In genomic region chr4:189285377-189285776, GRCh38 we compare ENCODE assay signal across 26 cellular contexts.
DNase-seq lines count a peak whose midpoint lies in the region; ATAC-seq, FAIRE-seq and TF ChIP-seq lines count a peak whose summit lies in the region.
"Had no signal": no experiment of that assay in that cellular context is flagged by ENCODE, and none has a peak within 500 bp of the region (broad histone marks: within the 10 kb centered on the region; RNA-seq: fewer than 3 reads in every experiment).

No MANE protein-coding gene starts in this region.

- H2AFZ ChIP-seq in H9 (ENCODE audit: low read length) (no peak overlapping the region), Karpas-422 (ENCODE audit: low read length) (no peak overlapping the region), H1 (ENCODE audit: low read length) (peak overlapping the region; percentile 30; the same call in 1 of the 2 replicates)
- H2AFZ ChIP-seq: PC-9 had no signal

- TF ChIP-seq RAD21 in H1 (IDR thresholded peaks at IDR 0.05 in 1 of 2, conservative IDR thresholded peaks at IDR 0.05 in 1 of 2; ENCODE audit: low read depth in 2 of 2, low read length in 2 of 2) = peak; percentile 53 to 66

- H4K8ac ChIP-seq in H9 (replicated peaks; ENCODE audit: insufficient read length, low read depth, low read length) (no peak overlapping the region), H1 (ENCODE audit: extremely low read depth, insufficient read depth, low read length) (no peak overlapping the region), mesendoderm (ENCODE audit: low read depth, low read length) (no peak overlapping the region)

- H3K18ac ChIP-seq in H9 (ENCODE audit: insufficient read length, low read depth, low read length) = no peak overlapping the region
- no peak overlapping the region for H3K18ac ChIP-seq in H1 (ENCODE audit: extremely low read depth, low read length)
- no peak overlapping the region for H3K18ac ChIP-seq in mesendoderm (ENCODE audit: low read length)

- H2BK5ac ChIP-seq in H9 (ENCODE audit: insufficient read length, low read length) (no peak overlapping the region), H1 (ENCODE audit: low read depth, low read length) (no peak overlapping the region), mesendoderm (ENCODE audit: low read length) (no peak overlapping the region)

- H3K4me1 Mint-ChIP-seq in H9 = no peaks in the 10 kb centered on the region
- H3K4me1 Mint-ChIP-seq in CD4-positive, alpha-beta memory T cell = no peaks in the 10 kb centered on the region

- H3K79me2 ChIP-seq in H9 (ENCODE audit: insufficient read depth, low read length) = no peaks in the 10 kb centered on the region
- H3K79me2 ChIP-seq in Karpas-422 (ENCODE audit: low read length) = no peaks in the 10 kb centered on the region
- no peaks in the 10 kb centered on the region for H3K79me2 ChIP-seq in H1 (ENCODE audit: control insufficient read depth in 1 of 2, insufficient read depth in 2 of 2, low read length in 2 of 2)
- H3K79me2 ChIP-seq in mesendoderm (ENCODE audit: control insufficient read depth, insufficient read depth, low read length) = no peaks in the 10 kb centered on the region

- H3K9me3 Mint-ChIP-seq in H9 = peaks cover 41 to 96% of the 10 kb centered on the region in 2 experiments
- peaks cover 0 to 5% (median 0%) of the 10 kb centered on the region in 8 donors for H3K9me3 Mint-ChIP-seq in CD4-positive, alpha-beta memory T cell

- no peak for TF ChIP-seq EP300 in H1 (IDR thresholded peaks at IDR 0.05; ENCODE audit: borderline replicate concordance in 1 of 2, low read depth in 2 of 2, low read length in 2 of 2)
- no peak for TF ChIP-seq EP300 in ovary (IDR thresholded peaks at IDR 0.05)

- H3K4me1 ChIP-seq in H9 (ENCODE audit: insufficient read depth, low read length) (no peaks in the 10 kb centered on the region), Karpas-422 (ENCODE audit: low read length) (no peaks in the 10 kb centered on the region), H1 (replicated peaks in 1 of 4; ENCODE audit: control insufficient read depth in 3 of 4, insufficient read depth in 4 of 4, low read length in 3 of 4) (no peaks in the 10 kb centered on the region), mesendoderm (ENCODE audit: control insufficient read depth, low read depth, low read length) (no peaks in the 10 kb centered on the region), ovary (ENCODE audit: insufficient read depth) (no peaks in the 10 kb centered on the region)
- H3K4me1 ChIP-seq in CD4-positive, alpha-beta memory T cell (ENCODE audit: insufficient read depth, low read length) = no peaks in the 10 kb centered on the region
- H3K4me1 ChIP-seq: Caco-2, SJCRH30 had no signal

- H3K23me2 ChIP-seq in H9 (ENCODE audit: insufficient read length, low read depth, low read length, poor library complexity, severe bottlenecking) = no peaks in the 10 kb centered on the region
- no peaks in the 10 kb centered on the region for H3K23me2 ChIP-seq in H1 (ENCODE audit: low read depth, low read length)

- no peak overlapping the region for H2BK120ac ChIP-seq in H9 (ENCODE audit: low read depth, low read length, poor library complexity, severe bottlenecking)
- H2BK120ac ChIP-seq in H1 (replicated peaks; ENCODE audit: low read depth, low read length) = no peak overlapping the region
- H2BK120ac ChIP-seq in mesendoderm (ENCODE audit: low read depth, low read length) = no peak overlapping the region

- H3K36me3 Mint-ChIP-seq in H9 (ENCODE audit: insufficient read depth in 1 of 3, low read depth in 3 of 3) = no peaks in the 10 kb centered on the region; a peak in 3 of 7 replicates
- no peaks in the 10 kb centered on the region for H3K36me3 Mint-ChIP-seq in CD4-positive, alpha-beta memory T cell
- H3K36me3 Mint-ChIP-seq: CD8-positive, alpha-beta T cell had no signal

- H3K9ac ChIP-seq in H9 (ENCODE audit: extremely low read depth, insufficient read length, low read length) (no peak overlapping the region), Karpas-422 (ENCODE audit: low read length) (no peak overlapping the region), H1 (replicated peaks in 1 of 4; ENCODE audit: extremely low read depth in 1 of 4, low read depth in 3 of 4, low read length in 3 of 4) (no peak overlapping the region), mesendoderm (ENCODE audit: low read length) (no peak overlapping the region)

- TF ChIP-seq POLR2A in H1 (IDR thresholded peaks at IDR 0.05; ENCODE audit: control extremely low read depth in 1 of 2, low read depth in 2 of 2, low read length in 2 of 2) = no peak
- no peak for TF ChIP-seq POLR2A in ovary (IDR thresholded peaks at IDR 0.05)

- H2AK5ac ChIP-seq in H9 (ENCODE audit: insufficient read length, low read length) (no peak overlapping the region), H1 (ENCODE audit: low read depth, low read length) (no peak overlapping the region), mesendoderm (ENCODE audit: low read length) (no peak overlapping the region)

- no peak for ATAC-seq in GM19035 (IDR thresholded peaks at IDR 0.05; ENCODE audit: unreplicated experiment)
- ATAC-seq: CD8-positive, alpha-beta T cell; Right ventricle myocardium inferior had no signal

- H4K91ac ChIP-seq in H9 (ENCODE audit: insufficient read length, low read depth, low read length) = no peak overlapping the region
- H4K91ac ChIP-seq in H1 (replicated peaks; ENCODE audit: insufficient read length, low read length) = no peak overlapping the region

- no peak overlapping the region for H3T11ph ChIP-seq in H9 (ENCODE audit: low read length)

- H3K23ac ChIP-seq in H9 (ENCODE audit: insufficient read length, low read depth, low read length) = no peak overlapping the region
- no peak overlapping the region for H3K23ac ChIP-seq in H1 (ENCODE audit: insufficient read length)
- H3K23ac ChIP-seq in mesendoderm (ENCODE audit: low read length) = no peak overlapping the region

- peaks cover 3% of the 10 kb centered on the region; the same call in 1 of the 2 replicates for H3K27me3 Mint-ChIP-seq in H9 (ENCODE audit: low read depth)
- no peaks in the 10 kb centered on the region for H3K27me3 Mint-ChIP-seq in CD4-positive, alpha-beta memory T cell

- POLR2A ChIA-PET in H1 (lab: Charles Lee; ENCODE audit: partially characterized antibody) = no interaction called here
- POLR2A ChIA-PET in CD4-positive, alpha-beta memory T cell (lab: Charles Lee; ENCODE audit: partially characterized antibody) = no interaction called here

- H3K9me3 ChIP-seq in H9 (ENCODE audit: control insufficient read depth, low read depth, low read length) (no peaks in the 10 kb centered on the region), Karpas-422 (ENCODE audit: low read length) (no peaks in the 10 kb centered on the region), H1 (ENCODE audit: insufficient read depth in 2 of 2, low read depth in 1 of 2, low read length in 1 of 2) (peaks cover 2 to 3% of the 10 kb centered on the region in 2 experiments; a peak in 1 of 4 replicates), ovary (no peaks in the 10 kb centered on the region)
- H3K9me3 ChIP-seq in CD4-positive, alpha-beta memory T cell (ENCODE audit: control insufficient read depth in 1 of 2, low read length in 2 of 2) = no peaks in the 10 kb centered on the region
- H3K9me3 ChIP-seq: Caco-2, SJCRH30 had no signal

- H2BK15ac ChIP-seq in H9 (ENCODE audit: low read depth, low read length) = no peak overlapping the region
- no peak overlapping the region for H2BK15ac ChIP-seq in H1 (ENCODE audit: low read length)
- no peak overlapping the region for H2BK15ac ChIP-seq in mesendoderm (replicated peaks; ENCODE audit: low read depth)

- H3K27ac ChIP-seq in H9 (ENCODE audit: insufficient read length, low read depth, low read length) = no peak overlapping the region
- no peak overlapping the region for H3K27ac ChIP-seq in Karpas-422 (ENCODE audit: low read length)
- no peak overlapping the region for H3K27ac ChIP-seq in H1 (ENCODE audit: low read depth, low read length)
- no peak overlapping the region for H3K27ac ChIP-seq in mesendoderm (ENCODE audit: low read depth, low read length)
- H3K27ac ChIP-seq in CD4-positive, alpha-beta memory T cell (ENCODE audit: low read depth, low read length) = no peak overlapping the region
- no peak overlapping the region for H3K27ac ChIP-seq in ovary
- H3K27ac ChIP-seq: PC-9, SJCRH30 had no signal

- TF ChIP-seq CTCF in H9 (conservative IDR thresholded peaks at IDR 0.05) = peak; percentile 32; the same call in 2 of the 3 replicates
- TF ChIP-seq CTCF in H1 (IDR thresholded peaks at IDR 0.05; ENCODE audit: control extremely low read depth in 1 of 3, insufficient read depth in 1 of 3, low read depth in 1 of 3, low read length in 3 of 3) = peak; percentile 37 to 66 (median 62)
- TF ChIP-seq CTCF in ovary (IDR thresholded peaks at IDR 0.05) = no peak

- H3K9me2 ChIP-seq in Karpas-422 (replicated peaks; ENCODE audit: insufficient read depth, low read length) = no peaks in the 10 kb centered on the region

- H4K5ac ChIP-seq in H9 (ENCODE audit: insufficient read length, low read depth, low read length) (no peak overlapping the region), H1 (ENCODE audit: insufficient read length, low read depth, low read length) (no peak overlapping the region), mesendoderm (ENCODE audit: low read length) (no peak overlapping the region)

- H2BK12ac ChIP-seq in H9 (ENCODE audit: insufficient read length, low read depth, low read length) (no peak overlapping the region), H1 (ENCODE audit: low read depth, low read length) (no peak overlapping the region)

- CTCF ChIA-PET in H1 (lab: Charles Lee; ENCODE audit: partially characterized antibody) = interaction anchor here (1.0 to 2.0 kb wide), 9 partner anchors 10 to 572 kb away, joined by 3 to 7 read pairs (median 4); no protein-coding TSS in a partner anchor
- CTCF ChIA-PET in CD4-positive, alpha-beta memory T cell (lab: Charles Lee; ENCODE audit: partially characterized antibody) = no interaction called here

- H3K79me1 ChIP-seq in H9 (ENCODE audit: insufficient read depth, low read depth, low read length, poor library complexity, severe bottlenecking) (no peaks in the 10 kb centered on the region), H1 (ENCODE audit: low read depth, low read length) (no peaks in the 10 kb centered on the region), mesendoderm (ENCODE audit: low read length) (no peaks in the 10 kb centered on the region)

- H3K27me3 ChIP-seq in H9 (ENCODE audit: insufficient read depth, low read length) (no peaks in the 10 kb centered on the region), Karpas-422 (ENCODE audit: low read length) (no peaks in the 10 kb centered on the region), H1 (replicated peaks in 1 of 4; ENCODE audit: control insufficient read depth in 3 of 4, extremely low read depth in 1 of 4, insufficient read depth in 3 of 4, low read length in 3 of 4) (no peaks in the 10 kb centered on the region), mesendoderm (ENCODE audit: insufficient read depth, low read length, poor library complexity) (no peaks in the 10 kb centered on the region), ovary (no peaks in the 10 kb centered on the region)
- H3K27me3 ChIP-seq in CD4-positive, alpha-beta memory T cell (ENCODE audit: insufficient read depth, low read length) = no peaks in the 10 kb centered on the region
- H3K27me3 ChIP-seq: SJCRH30 had no signal

- H2BK20ac ChIP-seq in H9 (ENCODE audit: low read depth, low read length, poor library complexity, severe bottlenecking) (no peak overlapping the region), H1 (ENCODE audit: low read length) (no peak overlapping the region)

- H3K14ac ChIP-seq in H9 (ENCODE audit: insufficient read depth, low read length) = no peak overlapping the region
- H3K14ac ChIP-seq in H1 (ENCODE audit: insufficient read length) = no peak overlapping the region

- no peak overlapping the region for H3K4me3 Mint-ChIP-seq in H9
- no peak overlapping the region for H3K4me3 Mint-ChIP-seq in CD4-positive, alpha-beta memory T cell
- H3K4me3 Mint-ChIP-seq: CD8-positive, alpha-beta T cell had no signal

- H3K4me3 ChIP-seq in Karpas-422 (ENCODE audit: low read length) = no peak overlapping the region
- H3K4me3 ChIP-seq in H1 (ENCODE audit: extremely low read depth in 1 of 4, insufficient read depth in 2 of 4, low read depth in 3 of 4, low read length in 4 of 4) = no peak overlapping the region
- no peak overlapping the region for H3K4me3 ChIP-seq in mesendoderm (ENCODE audit: low read length)
- no peak overlapping the region for H3K4me3 ChIP-seq in CD4-positive, alpha-beta memory T cell (ENCODE audit: low read length in 2 of 2)
- H3K4me3 ChIP-seq in ovary = no peak overlapping the region
- H3K4me3 ChIP-seq: PC-9, SJCRH30 had no signal

- no peaks in the 10 kb centered on the region for H4K20me1 ChIP-seq in H9 (ENCODE audit: control insufficient read depth, insufficient read depth, insufficient read length)
- H4K20me1 ChIP-seq in Karpas-422 (ENCODE audit: insufficient read depth, low read depth, low read length) = no peaks in the 10 kb centered on the region
- no peaks in the 10 kb centered on the region for H4K20me1 ChIP-seq in H1 (replicated peaks in 1 of 2; ENCODE audit: control insufficient read depth in 1 of 2, insufficient read depth in 2 of 2, low read length in 2 of 2)

- H3K4ac ChIP-seq in H9 (ENCODE audit: low read depth, low read length) = no peak overlapping the region
- no peak overlapping the region for H3K4ac ChIP-seq in H1 (replicated peaks; ENCODE audit: insufficient read length, low read depth, low read length)
- H3K4ac ChIP-seq in mesendoderm (ENCODE audit: low read depth, low read length) = no peak overlapping the region

- no peak for FAIRE-seq in H1 (lab: Jason Lieb, UNC)
- FAIRE-seq: GM12891, H54 had no signal

- no peak overlapping the region for H3K4me2 ChIP-seq in H9 (ENCODE audit: insufficient read depth, insufficient read length, low read length)
- H3K4me2 ChIP-seq in Karpas-422 (ENCODE audit: low read depth, low read length, poor library complexity, severe bottlenecking) = no peak overlapping the region
- H3K4me2 ChIP-seq in H1 (ENCODE audit: insufficient read depth in 1 of 2, low read depth in 2 of 2, low read length in 2 of 2) = no peak overlapping the region
- H3K4me2 ChIP-seq in mesendoderm (ENCODE audit: low read length) = no peak overlapping the region
- H3K4me2 ChIP-seq: PC-9 had no signal

- H3K27ac Mint-ChIP-seq in H9 = no peak overlapping the region
- H3K27ac Mint-ChIP-seq in CD4-positive, alpha-beta memory T cell = no peak overlapping the region
- H3K27ac Mint-ChIP-seq: CD8-positive, alpha-beta T cell had no signal

- no CpG with 5 or more reads among the region's 8 CpGs for WGBS in H9 (ENCODE audit: extremely low coverage, insufficient read length, low lambda C conversion rate)
- WGBS in H1 (ENCODE audit: extremely low coverage in 1 of 2, insufficient coverage in 1 of 2, insufficient read length in 1 of 2, insufficient replicate concordance in 2 of 2, low coverage in 1 of 2, low lambda C conversion rate in 2 of 2, missing lambda C conversion rate in 1 of 2), 2 experiments = 77% methylated on average over 8 of the region's 8 CpGs; no CpG with 5 or more reads in 1 of the 2 experiments
- WGBS in mesendoderm (ENCODE audit: extremely low coverage, insufficient coverage, low lambda C conversion rate) = no CpG with 5 or more reads among the region's 8 CpGs
- WGBS in ovary, 3 donors = 79 to 84% (median 82%) methylated on average over 8 of the region's 8 CpGs

- peak; percentile 49 for DNase-seq in H9
- peak; percentile 42 for DNase-seq in Karpas-422
- peak in 1 of 2 experiments; percentile 66 for DNase-seq in H1 (ENCODE audit: low read depth in 1 of 2, low spot score in 2 of 2)
- DNase-seq in mesendoderm = peak; percentile 57
- no peak for DNase-seq in CD4-positive, alpha-beta memory T cell
- no peak for DNase-seq in ovary
- DNase-seq: C1 segment of cervical spinal cord; Caco-2; CD8-positive, alpha-beta T cell; DMS79 treated with DMSO at 0.1 percent for 48 hours; GF-D8; KG1; NCI-H1048; NCI-H1417; NCI-H1694 treated with DMSO at 0.1 percent for 48 hours; NCI-H2081; NCI-H2171; NCI-H226; NCI-H510A; NCI-H69; PC-9 had no signal

- H3K36me3 ChIP-seq in Karpas-422 (ENCODE audit: insufficient read depth, low read length) (no peaks in the 10 kb centered on the region), H1 (ENCODE audit: control insufficient read depth in 2 of 4, insufficient read depth in 4 of 4, low read length in 3 of 4) (no peaks in the 10 kb centered on the region), mesendoderm (ENCODE audit: control insufficient read depth, insufficient read depth, low read length) (no peaks in the 10 kb centered on the region), ovary (no peaks in the 10 kb centered on the region)
- H3K36me3 ChIP-seq in CD4-positive, alpha-beta memory T cell (ENCODE audit: insufficient read depth, low read length) = no peaks in the 10 kb centered on the region
- H3K36me3 ChIP-seq: SJCRH30 had no signal

- H3K56ac ChIP-seq in H9 (ENCODE audit: insufficient read length, low read depth, low read length) (no peak overlapping the region), H1 (replicated peaks; ENCODE audit: insufficient read length, low read depth, low read length) (no peak overlapping the region), mesendoderm (ENCODE audit: low read length) (no peak overlapping the region)

- intact Hi-C loops in CD4-positive, alpha-beta memory T cell (cut with micrococcal nuclease) = no loop called here
- intact Hi-C loops in ovary (cut with DNase I) = no loop called here

Comparison
In these comparisons a context has a peak if more than half of its experiments do, and no peak if none do; other contexts are left out.
1. DNase-seq: peak in H9 (single experiment), Karpas-422 (single experiment) and mesendoderm (single experiment); none in CD4-positive, alpha-beta memory T cell (0 of 5) and ovary (0 of 5).
2. CTCF ChIP-seq: peak in H9 (single experiment) and H1 (3 of 3); none in ovary (0 of 3).